In the genomic region with DNA sequence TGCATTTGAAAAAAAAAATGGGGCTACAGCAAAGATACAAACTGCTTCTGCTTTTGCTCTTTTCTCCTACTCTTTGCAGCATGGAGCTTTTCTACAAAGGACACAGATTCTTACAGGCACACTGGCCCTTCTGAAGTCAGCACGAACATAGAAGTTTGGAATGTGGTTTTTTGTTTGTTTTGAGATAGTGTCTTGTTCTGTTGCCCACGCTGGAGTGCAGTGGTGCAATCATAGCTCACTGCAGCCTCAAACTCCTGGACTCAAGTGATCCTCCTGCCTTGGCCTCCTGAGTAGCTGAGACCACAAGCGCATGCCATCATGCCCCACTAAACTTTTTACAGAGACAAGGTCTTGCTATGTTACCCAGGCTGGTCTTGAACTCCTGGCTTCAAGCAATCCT, we compare ENCODE assay signal across 11 cellular contexts. TPM values are rescaled to one million over a fixed set of nuclear protein-coding genes. Genes with fewer than 3 reads are reported as not detected.
DNase-seq lines count a peak whose midpoint lies in the region; ATAC-seq, FAIRE-seq and TF ChIP-seq lines count a peak whose summit lies in the region.
"Not testable (repeated sequence)": the region's sequence is repeated elsewhere in the genome, so short reads cannot be mapped to it uniquely, and the experiment has no call there.
"Had no signal": no experiment of that assay in that cellular context is flagged by ENCODE, and none has a peak within 500 bp of the region (broad histone marks: within the 10 kb centered on the region; RNA-seq: fewer than 3 reads in every experiment).

No MANE protein-coding gene starts in this region.

- H3K27ac Mint-ChIP-seq in astrocyte (ENCODE audit: unreplicated experiment): not testable (repeated sequence)

- not testable (repeated sequence) for FAIRE-seq in astrocyte (lab: Jason Lieb, UNC); HepG2 (lab: Jason Lieb, UNC)

- not testable (repeated sequence) for BruUV-seq in HepG2 (replicated peaks; lab: Mats Ljungman, UMichigan)

- H3K36me3 ChIP-seq in SK-N-SH (replicated peaks in 1 of 2; ENCODE audit: control insufficient read depth in 1 of 2, insufficient read depth in 2 of 2, low read length in 1 of 2) (peaks cover 10 to 24% of the 10 kb centered on the region in 2 experiments), HepG2 (replicated peaks in 1 of 2; ENCODE audit: control insufficient read depth in 1 of 2, insufficient read depth in 2 of 2, low read length in 2 of 2) (peaks cover 2 to 17% of the 10 kb centered on the region in 2 experiments; a peak in 3 of 5 replicates)
- not testable (repeated sequence) for H3K36me3 ChIP-seq in astrocyte (ENCODE audit: insufficient read depth, low read length)

- peaks cover 35% of the 10 kb centered on the region for H3F3A ChIP-seq in SK-N-SH (replicated peaks; ENCODE audit: insufficient read depth)

- not testable (repeated sequence) for H3K9me3 ChIP-seq in SK-N-SH; astrocyte (ENCODE audit: insufficient read depth, low read depth, low read length); HepG2 (ENCODE audit: low read length)

- TF ChIP-seq EP300 in SK-N-SH (IDR thresholded peaks at IDR 0.05; ENCODE audit: borderline replicate concordance in 1 of 2, low read depth in 1 of 2, low read length in 1 of 2); HepG2 (IDR thresholded peaks at IDR 0.05; ENCODE audit: low read depth in 2 of 2, low read length in 2 of 2); HepG2 (CRISPR knock-in tag; IDR thresholded peaks at IDR 0.05; ENCODE audit: borderline replicate concordance): not testable (repeated sequence)

- H3K36me3 Mint-ChIP-seq in astrocyte (ENCODE audit: low read depth, unreplicated experiment): peaks cover 11% of the 10 kb centered on the region

- peak overlapping the region; percentile 46; the same call in 1 of the 2 replicates for H3K4me2 ChIP-seq in SK-N-SH
- peak overlapping the region; percentile 5 for H3K4me2 ChIP-seq in astrocyte (ENCODE audit: low read length)
- not testable (repeated sequence) for H3K4me2 ChIP-seq in HepG2 (ENCODE audit: low read depth, low read length)

- in situ Hi-C loops in HepG2 (cut with HindIII; ENCODE audit: extremely low pct_ligation_motif_present, low pct_unique_long_range_greater_than_20kb): not testable (repeated sequence)

- POLR2A ChIA-PET in SK-N-SH (lab: Yijun Ruan, JAX); HepG2 (lab: Yijun Ruan, JAX): not testable (repeated sequence)

- not testable (repeated sequence) for H3K9me3 Mint-ChIP-seq in astrocyte (ENCODE audit: unreplicated experiment)

- not testable (repeated sequence) for H3K4me3 Mint-ChIP-seq in astrocyte (ENCODE audit: unreplicated experiment)

- 64% methylated on average over 3 of the region's 3 CpGs for WGBS in SK-N-SH (ENCODE audit: low lambda C conversion rate)
- 45% methylated on average over 3 of the region's 3 CpGs for WGBS in HepG2 (ENCODE audit: low lambda C conversion rate)

- H3K27me3 ChIP-seq in SK-N-SH (ENCODE audit: insufficient read depth); astrocyte (ENCODE audit: insufficient read depth, low read length); HepG2 (ENCODE audit: control insufficient read depth in 1 of 2, insufficient read depth in 2 of 2, low read length in 2 of 2): not testable (repeated sequence)

- H3K4me1 ChIP-seq in SK-N-SH (ENCODE audit: control insufficient read depth in 1 of 2, insufficient read depth in 2 of 2, low read depth in 1 of 2, low read length in 1 of 2): peaks cover 28 to 30% of the 10 kb centered on the region in 2 experiments
- H3K4me1 ChIP-seq in astrocyte (ENCODE audit: insufficient read depth, low read length): peaks cover 23% of the 10 kb centered on the region
- H3K4me1 ChIP-seq in HepG2 (ENCODE audit: insufficient read depth, low read length): not testable (repeated sequence)

- CTCF ChIA-PET in SK-N-SH (lab: Yijun Ruan, JAX): interaction anchor here (1.3 to 2.3 kb wide), 3 partner anchors 19 to 142 kb away, joined by 3 to 12 read pairs (median 7); no protein-coding TSS in a partner anchor
- CTCF ChIA-PET in HepG2 (lab: Yijun Ruan, JAX; ENCODE audit: low intra/inter-chr PET ratio, low total read pairs): not testable (repeated sequence)

- peaks cover 42% of the 10 kb centered on the region for H3K4me1 Mint-ChIP-seq in astrocyte (ENCODE audit: low read depth, unreplicated experiment)

- intact Hi-C loops in HepG2 (cut with micrococcal nuclease; ENCODE audit: unreplicated experiment): not testable (repeated sequence)

- H3K9ac ChIP-seq in SK-N-SH; astrocyte (ENCODE audit: low read length); HepG2 (ENCODE audit: insufficient read depth, low read depth, low read length): not testable (repeated sequence)

- peak; percentile 52 for DNase-seq in AG10803 (ENCODE audit: low read depth)
- DNase-seq in M059J (ENCODE audit: low read depth): peak; percentile 61
- not testable (repeated sequence) for DNase-seq in SK-N-SH; coronary artery (ENCODE audit: low spot score)
- DNase-seq in astrocyte (ENCODE audit: low read depth): peak; percentile 41
- peak; percentile 15 for DNase-seq in fibroblast of villous mesenchyme (ENCODE audit: low read depth)
- DNase-seq in HepG2 (ENCODE audit: low spot score): peak; percentile 38
- DNase-seq in retina: peak; percentile 4

- H3K4me3 ChIP-seq in AG10803 (ENCODE audit: low read length); SK-N-SH (ENCODE audit: low read depth in 2 of 2, low read length in 1 of 2); astrocyte (ENCODE audit: insufficient read depth, low read depth, low read length); coronary artery; fibroblast of villous mesenchyme (ENCODE audit: low read depth, low read length); HepG2 (replicated peaks in 1 of 3; ENCODE audit: insufficient read depth in 1 of 3, low read depth in 2 of 3, low read length in 3 of 3): not testable (repeated sequence)

- TF ChIP-seq RAD21 in SK-N-SH (IDR thresholded peaks at IDR 0.05; ENCODE audit: low read length); HepG2 (CRISPR knock-in tag; IDR thresholded peaks at IDR 0.05): not testable (repeated sequence)

- not testable (repeated sequence) for H3K27me3 Mint-ChIP-seq in astrocyte (ENCODE audit: low read depth, unreplicated experiment)

- TF ChIP-seq CTCF in AG10803 (conservative IDR thresholded peaks at IDR 0.05; ENCODE audit: low read length); SK-N-SH (IDR thresholded peaks at IDR 0.05); astrocyte (IDR thresholded peaks at IDR 0.05; ENCODE audit: insufficient read depth, low read depth, low read length); coronary artery (IDR thresholded peaks at IDR 0.05); fibroblast of villous mesenchyme (IDR thresholded peaks at IDR 0.05; ENCODE audit: insufficient read depth, low read depth, low read length); HepG2 (CRISPR knock-in tag; IDR thresholded peaks at IDR 0.05): not testable (repeated sequence)

- H4K20me1 ChIP-seq in SK-N-SH (ENCODE audit: insufficient read depth); HepG2 (ENCODE audit: insufficient read depth, low read length): not testable (repeated sequence)
- H4K20me1 ChIP-seq in astrocyte (ENCODE audit: insufficient read depth, low read length): peaks cover 14% of the 10 kb centered on the region

- peak; percentile 50; the same call in 2 of the 3 replicates for ATAC-seq in HepG2

- H2AFZ ChIP-seq in SK-N-SH (ENCODE audit: low read depth); astrocyte (ENCODE audit: low read depth, low read length); HepG2 (ENCODE audit: low read length): not testable (repeated sequence)

- peak overlapping the region; percentile 64 to 80 for H3K27ac ChIP-seq in SK-N-SH (ENCODE audit: low read depth in 2 of 2, low read length in 1 of 2)
- not testable (repeated sequence) for H3K27ac ChIP-seq in astrocyte (ENCODE audit: low read depth, low read length); HepG2 (ENCODE audit: extremely low read length, insufficient read depth, low read length)
- peak overlapping the region; percentile 0 to 73 for H3K27ac ChIP-seq in coronary artery

- H3K79me2 ChIP-seq in SK-N-SH (ENCODE audit: insufficient read depth); astrocyte (ENCODE audit: insufficient read depth, low read length); HepG2 (ENCODE audit: insufficient read depth, low read length): not testable (repeated sequence)

- TF ChIP-seq POLR2A in HepG2 (IDR thresholded peaks at IDR 0.05; ENCODE audit: insufficient read depth in 1 of 2, low read depth in 2 of 2, low read length in 2 of 2): not testable (repeated sequence)

- H3K9me2 ChIP-seq in SK-N-SH: not testable (repeated sequence)

RNA-seq across cellular contexts. Expression of a gene that starts 9.4 kb away (rescaled TPM):
- 0.12 and 0.22 TPM in 2 replicates for total RNA-seq in M059J (2014; rRNA removed; shearing (Covaris generic))
- polyA plus RNA-seq in SK-N-SH (2012; rRNA removed): 0.08 and 0.16 TPM in 2 replicates
- 0.06 and 0.17 TPM in 2 replicates for polyA plus RNA-seq in SK-N-SH (2012; cell fraction: cytosol; rRNA removed)
- polyA plus RNA-seq in SK-N-SH (2012; cell fraction: nucleus; rRNA removed): 0.02 and 0.08 TPM in 2 replicates
- total RNA-seq in astrocyte: 0.70 and 0.86 TPM in 2 replicates
- total RNA-seq in fibroblast of villous mesenchyme: not detected in 2 replicates
- total RNA-seq in HepG2 (2016; rRNA removed; fragmentation: Illumina TruSeq; extraction: Trizol): not detected in 2 replicates
- not detected in 2 replicates for total RNA-seq in HepG2 (2016; cell fraction: cytosol; rRNA removed; fragmentation: Illumina TruSeq; extraction: Trizol; ENCODE audit: low read depth)
- total RNA-seq in HepG2 (2016; cell fraction: insoluble cytoplasmic fraction; rRNA removed; fragmentation: Illumina TruSeq; extraction: Trizol): not detected in 2 replicates
- not detected in 2 replicates for total RNA-seq in HepG2 (2016; cell fraction: membrane; rRNA removed; fragmentation: Illumina TruSeq; extraction: Trizol)
- total RNA-seq in HepG2 (2016; cell fraction: nucleus; rRNA removed; fragmentation: Illumina TruSeq; extraction: Trizol): not detected in 2 replicates
- not detected in 2 replicates for polyA plus RNA-seq in HepG2 (2011; rRNA removed)
- polyA plus RNA-seq in HepG2 (2011; cell fraction: cytosol; rRNA removed): not detected in 2 replicates
- not detected in 2 replicates for polyA plus RNA-seq in HepG2 (2011; cell fraction: nucleus; rRNA removed)
- polyA plus RNA-seq in HepG2 (2012): not detected in 2 replicates
- not detected in 2 replicates for polyA plus RNA-seq in HepG2 (2016; cell fraction: cytosol; fragmentation: Illumina TruSeq; extraction: Trizol; ENCODE audit: low read depth)
- polyA plus RNA-seq in HepG2 (2016; cell fraction: insoluble cytoplasmic fraction; fragmentation: Illumina TruSeq; extraction: Trizol; ENCODE audit: low read depth): not detected in 2 replicates
- polyA plus RNA-seq in HepG2 (2016; cell fraction: membrane; fragmentation: Illumina TruSeq; extraction: Trizol; ENCODE audit: low read depth): not detected in 2 replicates
- polyA plus RNA-seq in HepG2 (2016; cell fraction: nucleus; fragmentation: Illumina TruSeq; extraction: Trizol; ENCODE audit: insufficient read depth, low read depth): not detected in 2 replicates
- not detected in 2 replicates for polyA minus RNA-seq in HepG2 (2011; rRNA and poly(A)+ RNA removed; ENCODE audit: low replicate concordance)
- polyA minus RNA-seq in HepG2 (2011; cell fraction: cytosol; rRNA and poly(A)+ RNA removed): not detected in 2 replicates
- polyA minus RNA-seq in HepG2 (2011; cell fraction: nucleus; rRNA and poly(A)+ RNA removed): not detected in 2 replicates
- total RNA-seq: Caco-2, G401, H7 had no signal
